8 cellular contexts compared by ENCODE assay signal in genomic region chr14:91396959-91397815, GRCh38.
DNase-seq lines count a peak whose midpoint lies in the region; ATAC-seq and TF ChIP-seq lines count a peak whose summit lies in the region.
"Had no signal": no experiment of that assay in that cellular context is flagged by ENCODE, and none has a peak within 500 bp of the region (broad histone marks: within the 10 kb centered on the region; RNA-seq: fewer than 3 reads in every experiment).

No MANE protein-coding gene starts in this region.

- ATAC-seq in GM19043 (IDR thresholded peaks at IDR 0.05; ENCODE audit: low read depth, unreplicated experiment) (peak; percentile 83), HG02943 (IDR thresholded peaks at IDR 0.05; ENCODE audit: low read depth, unreplicated experiment) (peak; percentile 80)
- ATAC-seq in activated naive CD8-positive, alpha-beta T cell treated with anti-CD3 and anti-CD28 coated beads, Interleukin-2, amount 50 U/mL, for 24 hours, result peak; percentile 75

- H3K27ac Mint-ChIP-seq in activated naive CD8-positive, alpha-beta T cell treated with anti-CD3 and anti-CD28 coated beads, Interleukin-2, amount 50 U/mL, for 24 hours, result peak overlapping the region; percentile 84
- H3K27ac Mint-ChIP-seq in nephron progenitor cell, result peak overlapping the region; percentile 93

- H3K4me3 Mint-ChIP-seq in activated naive CD8-positive, alpha-beta T cell treated with anti-CD3 and anti-CD28 coated beads, Interleukin-2, amount 50 U/mL, for 24 hours, result peak overlapping the region; percentile 74
- peak overlapping the region; percentile 66 for H3K4me3 Mint-ChIP-seq in nephron progenitor cell
- H3K4me3 Mint-ChIP-seq: neural crest cell had no signal

- DNase-seq in NOMO-1 (lab: John Stamatoyannopoulos, UW; ENCODE audit: unreplicated experiment in 2 of 2) (peak; percentile 27 to 59), nephron progenitor cell (no peak), DMS114 treated with DMSO at 0.1 percent for 48 hours (lab: John Stamatoyannopoulos, UW; ENCODE audit: unreplicated experiment) (no peak), midbrain (lab: John Stamatoyannopoulos, UW) (no peak)
- peak; percentile 71 for DNase-seq in activated naive CD8-positive, alpha-beta T cell treated with anti-CD3 and anti-CD28 coated beads, Interleukin-2, amount 50 U/mL, for 24 hours

- TF ChIP-seq CTCF in nephron progenitor cell (IDR thresholded peaks at IDR 0.05), result no peak

- no peaks in the 10 kb centered on the region for H3K9me3 Mint-ChIP-seq in activated naive CD8-positive, alpha-beta T cell treated with anti-CD3 and anti-CD28 coated beads, Interleukin-2, amount 50 U/mL, for 24 hours
- H3K9me3 Mint-ChIP-seq in nephron progenitor cell, result peaks cover 6% of the 10 kb centered on the region
- H3K9me3 Mint-ChIP-seq: neural crest cell had no signal

- H3K4me1 Mint-ChIP-seq in activated naive CD8-positive, alpha-beta T cell treated with anti-CD3 and anti-CD28 coated beads, Interleukin-2, amount 50 U/mL, for 24 hours, result peaks cover 94% of the 10 kb centered on the region
- H3K4me1 Mint-ChIP-seq in nephron progenitor cell, result peaks cover 90% of the 10 kb centered on the region

- H3K27me3 Mint-ChIP-seq in activated naive CD8-positive, alpha-beta T cell treated with anti-CD3 and anti-CD28 coated beads, Interleukin-2, amount 50 U/mL, for 24 hours, result no peaks in the 10 kb centered on the region
- H3K27me3 Mint-ChIP-seq in nephron progenitor cell (ENCODE audit: low read depth, poor library complexity), result peaks cover 6% of the 10 kb centered on the region

- peaks cover 8% of the 10 kb centered on the region for H3K36me3 Mint-ChIP-seq in activated naive CD8-positive, alpha-beta T cell treated with anti-CD3 and anti-CD28 coated beads, Interleukin-2, amount 50 U/mL, for 24 hours (ENCODE audit: low read depth)
- peaks cover 22% of the 10 kb centered on the region for H3K36me3 Mint-ChIP-seq in nephron progenitor cell (ENCODE audit: low read depth)

Comparison
In these comparisons a context has a peak if more than half of its experiments do, and no peak if none do; other contexts are left out.
1. DNase-seq: peak in NOMO-1 (2 of 2) and activated naive CD8-positive, alpha-beta T cell treated with anti-CD3 and anti-CD28 coated beads, Interleukin-2, amount 50 U/mL, for 24 hours (single experiment); none in nephron progenitor cell (single experiment), DMS114 treated with DMSO at 0.1 percent for 48 hours (single experiment) and midbrain (single experiment).
2. Peak in every context shown above with its lines, with median percentiles within 50 percentile points of each other: ATAC-seq.